ENCODE assay signal across 2 cellular contexts in the genomic region with DNA sequence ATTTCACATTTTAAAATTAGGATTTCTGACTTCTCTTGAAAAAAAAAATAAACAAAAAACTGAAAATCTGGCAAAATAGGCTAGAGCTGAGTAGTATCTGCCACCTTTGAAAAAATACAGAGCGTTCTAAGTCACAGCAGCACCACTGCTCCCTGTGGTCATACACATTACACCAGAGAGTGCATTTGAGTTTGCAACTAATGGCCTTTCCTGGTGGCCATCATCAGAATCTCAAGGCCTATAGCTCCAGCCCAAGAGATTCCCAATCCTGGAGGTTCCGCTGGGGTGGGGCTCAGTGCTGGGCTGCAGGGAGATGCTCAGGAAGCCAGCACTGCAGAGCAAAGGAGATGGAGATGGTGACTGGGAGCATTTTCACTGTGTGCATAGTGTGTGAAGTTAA.
TF ChIP-seq lines count a peak whose summit lies in the region.

No MANE protein-coding gene starts in this region.

TF ChIP-seq in HepG2, 621 proteins besides CTCF, POLR2A, EP300 and RAD21:
- TF ChIP-seq, protein P1, sequence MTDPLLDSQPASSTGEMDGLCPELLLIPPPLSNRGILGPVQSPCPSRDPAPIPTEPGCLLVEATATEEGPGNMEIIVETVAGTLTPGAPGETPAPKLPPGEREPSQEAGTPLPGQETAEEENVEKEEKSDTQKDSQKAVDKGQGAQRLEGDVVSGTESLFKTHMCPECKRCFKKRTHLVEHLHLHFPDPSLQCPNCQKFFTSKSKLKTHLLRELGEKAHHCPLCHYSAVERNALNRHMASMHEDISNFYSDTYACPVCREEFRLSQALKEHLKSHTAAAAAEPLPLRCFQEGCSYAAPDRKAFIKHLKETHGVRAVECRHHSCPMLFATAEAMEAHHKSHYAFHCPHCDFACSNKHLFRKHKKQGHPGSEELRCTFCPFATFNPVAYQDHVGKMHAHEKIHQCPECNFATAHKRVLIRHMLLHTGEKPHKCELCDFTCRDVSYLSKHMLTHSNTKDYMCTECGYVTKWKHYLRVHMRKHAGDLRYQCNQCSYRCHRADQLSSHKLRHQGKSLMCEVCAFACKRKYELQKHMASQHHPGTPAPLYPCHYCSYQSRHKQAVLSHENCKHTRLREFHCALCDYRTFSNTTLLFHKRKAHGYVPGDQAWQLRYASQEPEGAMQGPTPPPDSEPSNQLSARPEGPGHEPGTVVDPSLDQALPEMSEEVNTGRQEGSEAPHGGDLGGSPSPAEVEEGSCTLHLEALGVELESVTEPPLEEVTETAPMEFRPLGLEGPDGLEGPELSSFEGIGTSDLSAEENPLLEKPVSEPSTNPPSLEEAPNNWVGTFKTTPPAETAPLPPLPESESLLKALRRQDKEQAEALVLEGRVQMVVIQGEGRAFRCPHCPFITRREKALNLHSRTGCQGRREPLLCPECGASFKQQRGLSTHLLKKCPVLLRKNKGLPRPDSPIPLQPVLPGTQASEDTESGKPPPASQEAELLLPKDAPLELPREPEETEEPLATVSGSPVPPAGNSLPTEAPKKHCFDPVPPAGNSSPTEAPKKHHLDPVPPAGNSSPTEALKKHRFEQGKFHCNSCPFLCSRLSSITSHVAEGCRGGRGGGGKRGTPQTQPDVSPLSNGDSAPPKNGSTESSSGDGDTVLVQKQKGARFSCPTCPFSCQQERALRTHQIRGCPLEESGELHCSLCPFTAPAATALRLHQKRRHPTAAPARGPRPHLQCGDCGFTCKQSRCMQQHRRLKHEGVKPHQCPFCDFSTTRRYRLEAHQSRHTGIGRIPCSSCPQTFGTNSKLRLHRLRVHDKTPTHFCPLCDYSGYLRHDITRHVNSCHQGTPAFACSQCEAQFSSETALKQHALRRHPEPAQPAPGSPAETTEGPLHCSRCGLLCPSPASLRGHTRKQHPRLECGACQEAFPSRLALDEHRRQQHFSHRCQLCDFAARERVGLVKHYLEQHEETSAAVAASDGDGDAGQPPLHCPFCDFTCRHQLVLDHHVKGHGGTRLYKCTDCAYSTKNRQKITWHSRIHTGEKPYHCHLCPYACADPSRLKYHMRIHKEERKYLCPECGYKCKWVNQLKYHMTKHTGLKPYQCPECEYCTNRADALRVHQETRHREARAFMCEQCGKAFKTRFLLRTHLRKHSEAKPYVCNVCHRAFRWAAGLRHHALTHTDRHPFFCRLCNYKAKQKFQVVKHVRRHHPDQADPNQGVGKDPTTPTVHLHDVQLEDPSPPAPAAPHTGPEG (CRISPR knock-in tag; IDR thresholded peaks at IDR 0.05) = no peak
- TF ChIP-seq MAFK (conservative IDR thresholded peaks at IDR 0.05 in 1 of 2, IDR thresholded peaks at IDR 0.05 in 1 of 2; ENCODE audit: low read length in 2 of 2) = no peak
TF ChIP-seq in HepG2: peak in this region for 0.

TF ChIP-seq in K562, 482 proteins besides CTCF, POLR2A, EP300 and RAD21:
- TF ChIP-seq CBFB (CRISPR knock-in tag; IDR thresholded peaks at IDR 0.05) (no peak), NBN (IDR thresholded peaks at IDR 0.05; ENCODE audit: low read depth) (no peak), TEAD1 (CRISPR knock-in tag; IDR thresholded peaks at IDR 0.05) (no peak), ZNF586 (CRISPR knock-in tag; conservative IDR thresholded peaks at IDR 0.05) (no peak), OTX1 (CRISPR knock-in tag; IDR thresholded peaks at IDR 0.05) (no peak), E2F3 (CRISPR knock-in tag; IDR thresholded peaks at IDR 0.05) (no peak), TEAD2 (tag; IDR thresholded peaks at IDR 0.05) (no peak), NEUROD1 (IDR thresholded peaks at IDR 0.05; ENCODE audit: borderline replicate concordance, low read depth, low read length, partially characterized antibody) (no peak), SPI1 (IDR thresholded peaks at IDR 0.05; ENCODE audit: borderline replicate concordance, low read depth, low read length) (no peak), ZNF830 (CRISPR knock-in tag; IDR thresholded peaks at IDR 0.05) (no peak), ETV5 (CRISPR knock-in tag; IDR thresholded peaks at IDR 0.05; ENCODE audit: low read depth) (no peak), POLR2AphosphoS5 (IDR thresholded peaks at IDR 0.05; ENCODE audit: control insufficient read depth, insufficient read depth, low read depth, low read length) (no peak), ATF6 (CRISPR knock-in tag; IDR thresholded peaks at IDR 0.05) (no peak)
- TF ChIP-seq, protein P2, sequence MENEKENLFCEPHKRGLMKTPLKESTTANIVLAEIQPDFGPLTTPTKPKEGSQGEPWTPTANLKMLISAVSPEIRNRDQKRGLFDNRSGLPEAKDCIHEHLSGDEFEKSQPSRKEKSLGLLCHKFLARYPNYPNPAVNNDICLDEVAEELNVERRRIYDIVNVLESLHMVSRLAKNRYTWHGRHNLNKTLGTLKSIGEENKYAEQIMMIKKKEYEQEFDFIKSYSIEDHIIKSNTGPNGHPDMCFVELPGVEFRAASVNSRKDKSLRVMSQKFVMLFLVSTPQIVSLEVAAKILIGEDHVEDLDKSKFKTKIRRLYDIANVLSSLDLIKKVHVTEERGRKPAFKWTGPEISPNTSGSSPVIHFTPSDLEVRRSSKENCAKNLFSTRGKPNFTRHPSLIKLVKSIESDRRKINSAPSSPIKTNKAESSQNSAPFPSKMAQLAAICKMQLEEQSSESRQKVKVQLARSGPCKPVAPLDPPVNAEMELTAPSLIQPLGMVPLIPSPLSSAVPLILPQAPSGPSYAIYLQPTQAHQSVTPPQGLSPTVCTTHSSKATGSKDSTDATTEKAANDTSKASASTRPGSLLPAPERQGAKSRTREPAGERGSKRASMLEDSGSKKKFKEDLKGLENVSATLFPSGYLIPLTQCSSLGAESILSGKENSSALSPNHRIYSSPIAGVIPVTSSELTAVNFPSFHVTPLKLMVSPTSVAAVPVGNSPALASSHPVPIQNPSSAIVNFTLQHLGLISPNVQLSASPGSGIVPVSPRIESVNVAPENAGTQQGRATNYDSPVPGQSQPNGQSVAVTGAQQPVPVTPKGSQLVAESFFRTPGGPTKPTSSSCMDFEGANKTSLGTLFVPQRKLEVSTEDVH (IDR thresholded peaks at IDR 0.05; ENCODE audit: low read depth, partially characterized antibody) = no peak
- TF ChIP-seq, protein P3, sequence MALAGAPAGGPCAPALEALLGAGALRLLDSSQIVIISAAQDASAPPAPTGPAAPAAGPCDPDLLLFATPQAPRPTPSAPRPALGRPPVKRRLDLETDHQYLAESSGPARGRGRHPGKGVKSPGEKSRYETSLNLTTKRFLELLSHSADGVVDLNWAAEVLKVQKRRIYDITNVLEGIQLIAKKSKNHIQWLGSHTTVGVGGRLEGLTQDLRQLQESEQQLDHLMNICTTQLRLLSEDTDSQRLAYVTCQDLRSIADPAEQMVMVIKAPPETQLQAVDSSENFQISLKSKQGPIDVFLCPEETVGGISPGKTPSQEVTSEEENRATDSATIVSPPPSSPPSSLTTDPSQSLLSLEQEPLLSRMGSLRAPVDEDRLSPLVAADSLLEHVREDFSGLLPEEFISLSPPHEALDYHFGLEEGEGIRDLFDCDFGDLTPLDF (CRISPR knock-in tag; IDR thresholded peaks at IDR 0.05) = no peak
- TF ChIP-seq, protein P4, sequence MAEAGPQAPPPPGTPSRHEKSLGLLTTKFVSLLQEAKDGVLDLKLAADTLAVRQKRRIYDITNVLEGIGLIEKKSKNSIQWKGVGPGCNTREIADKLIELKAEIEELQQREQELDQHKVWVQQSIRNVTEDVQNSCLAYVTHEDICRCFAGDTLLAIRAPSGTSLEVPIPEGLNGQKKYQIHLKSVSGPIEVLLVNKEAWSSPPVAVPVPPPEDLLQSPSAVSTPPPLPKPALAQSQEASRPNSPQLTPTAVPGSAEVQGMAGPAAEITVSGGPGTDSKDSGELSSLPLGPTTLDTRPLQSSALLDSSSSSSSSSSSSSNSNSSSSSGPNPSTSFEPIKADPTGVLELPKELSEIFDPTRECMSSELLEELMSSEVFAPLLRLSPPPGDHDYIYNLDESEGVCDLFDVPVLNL (CRISPR knock-in tag; IDR thresholded peaks at IDR 0.05; ENCODE audit: low read depth) = no peak
TF ChIP-seq in K562: peak in this region for 0.
